Comparison of ENCODE assay signal across 15 cellular contexts in the genomic region with DNA sequence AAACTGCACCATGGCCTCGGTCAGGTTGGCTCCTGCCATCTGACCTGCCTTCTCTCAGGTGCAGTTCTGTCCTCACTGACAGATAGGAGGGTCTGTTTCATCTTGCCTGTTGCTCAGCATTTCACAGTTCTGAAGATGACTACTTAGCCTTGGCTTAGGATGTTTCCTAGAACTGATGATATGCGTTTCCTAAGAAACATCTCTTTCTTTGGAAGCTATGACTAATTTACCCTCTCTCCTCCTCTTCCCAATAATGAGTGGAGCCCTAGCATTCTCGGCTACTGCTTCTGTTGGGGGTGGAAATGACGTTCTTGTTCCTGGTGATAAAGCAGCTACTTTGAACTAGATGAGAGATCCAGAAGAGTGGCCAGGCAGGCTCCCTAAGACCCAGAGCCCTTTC. TPM values are rescaled to one million over a fixed set of nuclear protein-coding genes. Genes with fewer than 3 reads are reported as not detected.
DNase-seq lines count a peak whose midpoint lies in the region; ATAC-seq and TF ChIP-seq lines count a peak whose summit lies in the region.
"Had no signal": no experiment of that assay in that cellular context is flagged by ENCODE, and none has a peak within 500 bp of the region (broad histone marks: within the 10 kb centered on the region; RNA-seq: fewer than 3 reads in every experiment).

No MANE protein-coding gene starts in this region.

- TF ChIP-seq CTCF in AG04449 (IDR thresholded peaks at IDR 0.05; ENCODE audit: insufficient read depth, low read length, missing control alignments) (no peak), heart left ventricle (IDR thresholded peaks at IDR 0.05) (no peak)

- H3K27ac ChIP-seq in caudate nucleus (ENCODE audit: low read depth, low read length) (peak overlapping the region; percentile 87), layer of hippocampus (ENCODE audit: low read depth, low read length) (peak overlapping the region; percentile 48), heart left ventricle (no peak overlapping the region)

- POLR2A ChIA-PET in AG04449 (lab: Yijun Ruan, JAX), result interaction anchor here (1.0 to 1.4 kb wide), 3 partner anchors 12 to 29 kb away, joined by 3 to 5 read pairs (median 4); no protein-coding TSS in a partner anchor

- no peaks in the 10 kb centered on the region for H3K4me1 ChIP-seq in heart left ventricle

- no peaks in the 10 kb centered on the region for H3K27me3 ChIP-seq in layer of hippocampus (ENCODE audit: control insufficient read depth, insufficient read depth, low read length)
- no peaks in the 10 kb centered on the region for H3K27me3 ChIP-seq in heart left ventricle

- ATAC-seq in heart left ventricle, result no peak
- ATAC-seq: left lobe of liver had no signal

- no peaks in the 10 kb centered on the region for H3K36me3 ChIP-seq in heart left ventricle

- no peaks in the 10 kb centered on the region for H3K9me3 ChIP-seq in heart left ventricle

- no peak overlapping the region for H3K4me3 ChIP-seq in AG04449 (ENCODE audit: low read depth, low read length)
- H3K4me3 ChIP-seq in heart left ventricle, result no peak overlapping the region

- CTCF ChIA-PET in AG04449 (lab: Yijun Ruan, JAX), result interaction anchor here (1.0 to 3.3 kb wide), 9 partner anchors 9 to 301 kb away, joined by 3 to 21 read pairs (median 5); no protein-coding TSS in a partner anchor

- DNase-seq in AG04449 (ENCODE audit: low read depth, low spot score) (peak; percentile 41), HCEC 1CT (peak; percentile 18), caudate nucleus (lab: John Stamatoyannopoulos, UW) (peak in 19 of 61 donors; percentile 6 to 81 (median 32)), heart left ventricle (no peak), NCI-H2107 (lab: John Stamatoyannopoulos, UW) (no peak), NCI-H2171 treated with DMSO at 0.1 percent for 48 hours (lab: John Stamatoyannopoulos, UW) (no peak), NCI-H774 (lab: John Stamatoyannopoulos, UW) (no peak)
- DNase-seq: activated T-cell treated with anti-CD3 and anti-CD28 coated beads, Interleukin-2, amount 50 U/mL, for 48 hours; CD4-positive, CD25-positive, alpha-beta regulatory T cell; GF-D8; KBM-7; NCI-H146 had no signal

- 62 to 83% (median 74%) methylated on average over 4 of the region's 4 CpGs for WGBS in heart left ventricle, 4 donors

- TF ChIP-seq POLR2A in heart left ventricle (IDR thresholded peaks at IDR 0.05), result no peak

- intact Hi-C loops in heart left ventricle (cut with DNase I), result loop anchor here in 1 of 10 donors (5.0 kb wide), 1 partner anchor 110 kb away; no protein-coding TSS in a partner anchor

RNA-seq across cellular contexts. Expression of a gene that starts 27.3 kb away (rescaled TPM):
- total RNA-seq in heart left ventricle, result 1 to 10 TPM in 1 of 9 donors, under 1 TPM in 8; 0.19 to 1.6 (median 0.52) TPM
- under 1 TPM; 0.11 to 0.95 TPM for polyA plus RNA-seq in heart left ventricle
- total RNA-seq: CD4-positive, CD25-positive, alpha-beta regulatory T cell had no signal

RNA-seq across cellular contexts. Expression of a gene that starts 27.4 kb away (rescaled TPM):
- total RNA-seq in heart left ventricle, result 1 to 10 TPM in 1 of 9 donors, under 1 TPM in 5, not detected in 3; 0.21 to 1.3 (median 0.31) TPM
- polyA plus RNA-seq in heart left ventricle, result under 1 TPM; 0.11 to 0.53 TPM
- total RNA-seq: CD4-positive, CD25-positive, alpha-beta regulatory T cell; cerebellum; left lobe of liver had no signal
- polyA plus RNA-seq: CD4-positive, CD25-positive, alpha-beta regulatory T cell had no signal

RNA-seq across cellular contexts. Expression of a gene that starts 30.7 kb away (rescaled TPM):
- total RNA-seq in heart left ventricle, result 1 to 10 TPM; 2.4 to 7.9 (median 3.9) TPM
- 1 to 10 TPM; 1.9 to 4.6 TPM for polyA plus RNA-seq in heart left ventricle

RNA-seq across cellular contexts. Expression of a gene that starts 42.9 kb away (rescaled TPM):
- total RNA-seq in heart left ventricle, result not detected
- polyA plus RNA-seq in heart left ventricle, result under 1 TPM in 1 of 2 donors, not detected in 1; 0.03 TPM
- total RNA-seq: CD4-positive, CD25-positive, alpha-beta regulatory T cell; cerebellum; left lobe of liver had no signal
- polyA plus RNA-seq: CD4-positive, CD25-positive, alpha-beta regulatory T cell had no signal

RNA-seq across cellular contexts. Expression of a gene that starts 43.1 kb away (rescaled TPM):
- 1 to 10 TPM in 1 of 9 donors, under 1 TPM in 8; 0.02 to 1.4 (median 0.11) TPM for total RNA-seq in heart left ventricle
- under 1 TPM; 0.03 to 0.53 TPM for polyA plus RNA-seq in heart left ventricle
- total RNA-seq: CD4-positive, CD25-positive, alpha-beta regulatory T cell; cerebellum had no signal
- polyA plus RNA-seq: CD4-positive, CD25-positive, alpha-beta regulatory T cell had no signal

Comparison
In these comparisons a context has a peak if more than half of its experiments do, and no peak if none do; other contexts are left out.
1. DNase-seq: peak in AG04449 (single experiment) and HCEC 1CT (single experiment); none in heart left ventricle (0 of 5), NCI-H2107 (single experiment), NCI-H2171 treated with DMSO at 0.1 percent for 48 hours (single experiment) and NCI-H774 (single experiment).
2. H3K27ac ChIP-seq: peak in caudate nucleus (single experiment) and layer of hippocampus (single experiment); none in heart left ventricle (0 of 12).